Comparison of ENCODE assay signal across 10 cellular contexts in the genomic region with DNA sequence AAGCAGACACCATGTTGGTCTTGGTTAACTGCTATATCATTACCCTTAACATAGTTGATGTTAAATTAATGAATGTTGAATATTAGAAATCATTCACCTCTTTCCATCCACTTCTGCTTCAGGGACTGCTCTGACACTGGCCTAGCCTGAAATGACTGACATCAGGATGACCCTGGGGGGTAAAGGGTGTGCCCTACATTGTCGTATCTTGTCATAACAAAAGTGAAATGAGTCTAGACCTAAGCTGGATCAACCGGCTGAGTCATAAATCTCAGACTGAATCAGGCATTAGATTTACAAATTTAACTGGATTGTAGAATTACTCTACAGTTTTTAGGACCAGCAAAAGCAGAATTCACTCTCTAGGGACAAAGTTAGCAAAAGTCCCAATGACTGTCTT. TPM values are rescaled to one million over a fixed set of nuclear protein-coding genes. Genes with fewer than 3 reads are reported as not detected.
DNase-seq lines count a peak whose midpoint lies in the region; ATAC-seq and TF ChIP-seq lines count a peak whose summit lies in the region.
"Had no signal": no experiment of that assay in that cellular context is flagged by ENCODE, and none has a peak within 500 bp of the region (broad histone marks: within the 10 kb centered on the region; RNA-seq: fewer than 3 reads in every experiment).

No MANE protein-coding gene starts in this region.

- peak overlapping the region; percentile 89 for H3K27ac ChIP-seq in RWPE2 (ENCODE audit: poor library complexity, severe bottlenecking)

- no peaks in the 10 kb centered on the region for H3K36me3 ChIP-seq in RWPE2 (ENCODE audit: low read depth)

- no peaks in the 10 kb centered on the region for H3K27me3 ChIP-seq in RWPE2 (ENCODE audit: insufficient read depth, poor library complexity, severe bottlenecking)

- peak; percentile 28 for DNase-seq in activated naive CD4-positive, alpha-beta T cell treated with anti-CD3 and anti-CD28 coated beads for 36 hours
- DNase-seq in activated naive CD4-positive, alpha-beta T cell treated with Interleukin-2 at 50 U/mL for 16 hours = no peak
- DNase-seq in RWPE2 (ENCODE audit: low spot score) = no peak
- DNase-seq in Right ventricle myocardium superior = no peak
- no peak for DNase-seq in inferior parietal cortex (ENCODE audit: extremely low spot score)
- no peak for DNase-seq in head of caudate nucleus
- DNase-seq: NCI-H1417 treated with DMSO at 0.1 percent for 48 hours had no signal

- H3K9me3 Mint-ChIP-seq in activated naive CD4-positive, alpha-beta T cell treated with anti-CD3 and anti-CD28 coated beads for 36 hours = no peaks in the 10 kb centered on the region
- H3K9me3 Mint-ChIP-seq in stimulated activated memory B cell treated with anti-CD40 and anti-IgM and Interleukin-4, amounts not matched to agents 10 μg/mL and 1 μg/mL and 100 μg/mL, for 72 hours = peaks cover 3% of the 10 kb centered on the region
- H3K9me3 Mint-ChIP-seq: stimulated activated naive CD8-positive, alpha-beta T cell treated with anti-CD3 and anti-CD28 coated beads, Interleukin-15, Interleukin-2, amounts not matched to agents 100 ng/mL and 50 ng/mL, for 24 hours had no signal

- no peak overlapping the region for H3K27ac Mint-ChIP-seq in activated naive CD4-positive, alpha-beta T cell treated with anti-CD3 and anti-CD28 coated beads for 36 hours
- no peak overlapping the region for H3K27ac Mint-ChIP-seq in stimulated activated memory B cell treated with anti-CD40 and anti-IgM and Interleukin-4, amounts not matched to agents 10 μg/mL and 1 μg/mL and 100 μg/mL, for 72 hours
- H3K27ac Mint-ChIP-seq: stimulated activated naive CD8-positive, alpha-beta T cell treated with anti-CD3 and anti-CD28 coated beads, Interleukin-15, Interleukin-2, amounts not matched to agents 100 ng/mL and 50 ng/mL, for 24 hours had no signal

- no peaks in the 10 kb centered on the region for H3K27me3 Mint-ChIP-seq in activated naive CD4-positive, alpha-beta T cell treated with anti-CD3 and anti-CD28 coated beads for 36 hours (ENCODE audit: low read depth)
- H3K27me3 Mint-ChIP-seq in stimulated activated memory B cell treated with anti-CD40 and anti-IgM and Interleukin-4, amounts not matched to agents 10 μg/mL and 1 μg/mL and 100 μg/mL, for 72 hours = no peaks in the 10 kb centered on the region
- H3K27me3 Mint-ChIP-seq: stimulated activated naive CD8-positive, alpha-beta T cell treated with anti-CD3 and anti-CD28 coated beads, Interleukin-15, Interleukin-2, amounts not matched to agents 100 ng/mL and 50 ng/mL, for 24 hours had no signal

- H3K9me3 ChIP-seq in RWPE2 (ENCODE audit: severe bottlenecking) = no peaks in the 10 kb centered on the region

- no peak overlapping the region for H3K4me3 Mint-ChIP-seq in activated naive CD4-positive, alpha-beta T cell treated with anti-CD3 and anti-CD28 coated beads for 36 hours
- no peak overlapping the region for H3K4me3 Mint-ChIP-seq in stimulated activated memory B cell treated with anti-CD40 and anti-IgM and Interleukin-4, amounts not matched to agents 10 μg/mL and 1 μg/mL and 100 μg/mL, for 72 hours
- H3K4me3 Mint-ChIP-seq: stimulated activated naive CD8-positive, alpha-beta T cell treated with anti-CD3 and anti-CD28 coated beads, Interleukin-15, Interleukin-2, amounts not matched to agents 100 ng/mL and 50 ng/mL, for 24 hours had no signal

- H3K4me1 Mint-ChIP-seq in activated naive CD4-positive, alpha-beta T cell treated with anti-CD3 and anti-CD28 coated beads for 36 hours (ENCODE audit: low read depth) = peaks cover 4% of the 10 kb centered on the region
- H3K4me1 Mint-ChIP-seq in stimulated activated memory B cell treated with anti-CD40 and anti-IgM and Interleukin-4, amounts not matched to agents 10 μg/mL and 1 μg/mL and 100 μg/mL, for 72 hours = peaks cover 6% of the 10 kb centered on the region

- peak; percentile 84 for ATAC-seq in HG02870 (IDR thresholded peaks at IDR 0.05; ENCODE audit: unreplicated experiment)
- peak; percentile 68 for ATAC-seq in RWPE2 (ENCODE audit: low read depth)
- peak; percentile 66 for ATAC-seq in stimulated activated memory B cell treated with anti-CD40 and anti-IgM and Interleukin-4, amounts not matched to agents 10 μg/mL and 1 μg/mL and 100 μg/mL, for 72 hours
- no peak for ATAC-seq in Right ventricle myocardium superior (ENCODE audit: poor library complexity)

- H3K4me1 ChIP-seq in RWPE2 (ENCODE audit: insufficient read depth, poor library complexity, severe bottlenecking) = peaks cover 33% of the 10 kb centered on the region

- TF ChIP-seq CTCF in RWPE2 (IDR thresholded peaks at IDR 0.05; ENCODE audit: poor library complexity, severe bottlenecking) = no peak

- intact Hi-C loops in activated naive CD4-positive, alpha-beta T cell treated with anti-CD3 and anti-CD28 coated beads for 36 hours (cut with micrococcal nuclease) = no loop called here
- intact Hi-C loops in Right ventricle myocardium superior (cut with DNase I) = no loop called here
- intact Hi-C loops in head of caudate nucleus (cut with DNase I) = loop anchor here (10.0 kb wide), 1 partner anchor 68 kb away; no protein-coding TSS in a partner anchor

- H3K36me3 Mint-ChIP-seq in activated naive CD4-positive, alpha-beta T cell treated with anti-CD3 and anti-CD28 coated beads for 36 hours (ENCODE audit: low read depth) = peaks cover 13% of the 10 kb centered on the region
- H3K36me3 Mint-ChIP-seq in stimulated activated memory B cell treated with anti-CD40 and anti-IgM and Interleukin-4, amounts not matched to agents 10 μg/mL and 1 μg/mL and 100 μg/mL, for 72 hours = peaks cover 39% of the 10 kb centered on the region

- no peak overlapping the region for H3K4me3 ChIP-seq in RWPE2 (ENCODE audit: severe bottlenecking)

- CTCF ChIA-PET in activated naive CD4-positive, alpha-beta T cell treated with anti-CD3 and anti-CD28 coated beads for 36 hours (lab: Charles Lee) = no interaction called here

RNA-seq across cellular contexts. Expression of gene KICS2, which starts 35.3 kb away (rescaled TPM):
- total RNA-seq in activated naive CD4-positive, alpha-beta T cell treated with anti-CD3 and anti-CD28 coated beads for 36 hours = 10 to 100 TPM; 13.3 to 15.6 TPM
- 3.1 TPM for total RNA-seq in Right ventricle myocardium superior
